Comparison of ENCODE assay signal across 17 cellular contexts in the genomic region with DNA sequence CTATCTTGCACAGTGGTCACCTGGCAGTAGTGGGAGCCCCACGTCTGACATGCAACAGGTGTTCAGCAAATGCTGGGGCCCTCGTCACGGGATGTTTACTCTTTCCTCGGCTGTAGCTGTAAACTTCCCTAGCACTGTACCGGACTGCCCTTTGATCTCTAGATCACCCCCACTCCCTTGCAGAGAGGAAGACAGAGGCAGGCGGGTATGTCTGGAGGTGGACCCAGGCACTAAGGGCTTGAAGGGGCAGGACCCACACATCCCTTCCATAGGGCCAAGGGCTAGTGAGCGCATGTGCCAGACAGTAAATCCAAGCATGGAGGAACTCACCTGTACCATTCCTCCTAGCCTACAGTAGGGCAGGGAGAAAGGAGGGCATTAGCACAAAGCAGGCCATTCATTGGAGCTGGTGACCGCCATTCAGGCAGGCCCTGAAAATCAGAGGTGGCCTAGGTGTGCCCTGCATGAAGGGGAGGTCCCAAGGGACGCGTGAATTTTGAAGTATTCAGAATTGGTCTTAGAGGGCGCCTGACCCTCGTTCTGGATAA. TPM values are rescaled to one million over a fixed set of nuclear protein-coding genes. Genes with fewer than 3 reads are reported as not detected.
DNase-seq lines count a peak whose midpoint lies in the region; FAIRE-seq and TF ChIP-seq lines count a peak whose summit lies in the region.
"Had no signal": no experiment of that assay in that cellular context is flagged by ENCODE, and none has a peak within 500 bp of the region (broad histone marks: within the 10 kb centered on the region; RNA-seq: fewer than 3 reads in every experiment).

No MANE protein-coding gene starts in this region.

- H3K9me3 ChIP-seq in HEK293 (ENCODE audit: control insufficient read depth, insufficient read depth, low read depth, low read length) = no peaks in the 10 kb centered on the region
- no peaks in the 10 kb centered on the region for H3K9me3 ChIP-seq in neuronal stem cell (replicated peaks in 1 of 2; ENCODE audit: control insufficient read depth in 2 of 2, insufficient read depth in 1 of 2, low read depth in 1 of 2, low read length in 2 of 2)

- H3K27me3 ChIP-seq in neuronal stem cell (ENCODE audit: control insufficient read depth in 3 of 3, insufficient read depth in 3 of 3, low read depth in 1 of 3, low read length in 3 of 3) = no peaks in the 10 kb centered on the region

- H3K27ac ChIP-seq in HEK293 (ENCODE audit: extremely low read depth, low read depth, low read length) = no peak overlapping the region
- no peak overlapping the region for H3K27ac ChIP-seq in neuronal stem cell (replicated peaks; ENCODE audit: low read length)

- peaks cover under 1% of the 10 kb centered on the region for H3K79me1 ChIP-seq in neuronal stem cell (ENCODE audit: low read depth, low read length)

- DNase-seq in COLO668 (lab: John Stamatoyannopoulos, UW; ENCODE audit: unreplicated experiment) (peak; percentile 77), neuronal stem cell (ENCODE audit: low spot score) (no peak), GM19239 (ENCODE audit: insufficient read length, low spot score) (no peak), LoVo (ENCODE audit: low spot score) (no peak), pons (ENCODE audit: low spot score) (no peak)
- DNase-seq in activated T-helper 1 cell treated with anti-CD3 and anti-CD28 coated beads, Interleukin-12 subunit alpha, Interleukin-12 subunit beta, Interleukin-2, Interleukin-4 antibody, amounts not matched to agents 30 ng/mL and 10 ng/mL and 1 ng/mL, durations not matched to agents 14 hours and 24 hours and 36 hours (ENCODE audit: low spot score) = no peak
- DNase-seq: activated CD4-positive, alpha-beta memory T cell treated with anti-CD3 and anti-CD28 coated beads for 36 hours; activated naive CD8-positive, alpha-beta T cell treated with anti-CD3 and anti-CD28 coated beads, Interleukin-2, amount 50 U/mL, for 24 hours; activated T-cell treated with anti-CD3 and anti-CD28 coated beads, Interleukin-2, amount 50 U/mL, for 48 hours; MV-4-11; NCI-H2029; NCI-H82 had no signal

- H3K4me1 Mint-ChIP-seq in brain = peaks cover 35% of the 10 kb centered on the region
- H3K4me1 Mint-ChIP-seq in activated T-helper 1 cell treated with anti-CD3 and anti-CD28 coated beads, Interleukin-12 subunit alpha, Interleukin-12 subunit beta, Interleukin-2, Interleukin-4 antibody, amounts not matched to agents 30 ng/mL and 10 ng/mL and 1 ng/mL, durations not matched to agents 14 hours and 24 hours and 36 hours (ENCODE audit: low read depth) = peaks cover 36% of the 10 kb centered on the region

- peaks cover 0 to 2% (median 0%) of the 10 kb centered on the region in 5 experiments for H3K9me3 Mint-ChIP-seq in brain
- no peaks in the 10 kb centered on the region for H3K9me3 Mint-ChIP-seq in activated T-helper 1 cell treated with anti-CD3 and anti-CD28 coated beads, Interleukin-12 subunit alpha, Interleukin-12 subunit beta, Interleukin-2, Interleukin-4 antibody, amounts not matched to agents 30 ng/mL and 10 ng/mL and 1 ng/mL, durations not matched to agents 14 hours and 24 hours and 36 hours
- H3K9me3 Mint-ChIP-seq: activated CD4-positive, alpha-beta memory T cell treated with anti-CD3 and anti-CD28 coated beads for 36 hours; activated naive CD8-positive, alpha-beta T cell treated with anti-CD3 and anti-CD28 coated beads, Interleukin-2, amount 50 U/mL, for 24 hours; stimulated activated naive CD8-positive, alpha-beta T cell treated with anti-CD3 and anti-CD28 coated beads, Interleukin-15, Interleukin-2, amounts not matched to agents 100 ng/mL and 50 ng/mL, for 24 hours had no signal

- H3K14ac ChIP-seq in neuronal stem cell (ENCODE audit: low read length) = no peak overlapping the region

- peak overlapping the region in 3 of 5 experiments; percentile 45 to 77 (median 49) for H3K4me3 Mint-ChIP-seq in brain
- H3K4me3 Mint-ChIP-seq in activated T-helper 1 cell treated with anti-CD3 and anti-CD28 coated beads, Interleukin-12 subunit alpha, Interleukin-12 subunit beta, Interleukin-2, Interleukin-4 antibody, amounts not matched to agents 30 ng/mL and 10 ng/mL and 1 ng/mL, durations not matched to agents 14 hours and 24 hours and 36 hours = no peak overlapping the region
- H3K4me3 Mint-ChIP-seq: activated CD4-positive, alpha-beta memory T cell treated with anti-CD3 and anti-CD28 coated beads for 36 hours; activated naive CD8-positive, alpha-beta T cell treated with anti-CD3 and anti-CD28 coated beads, Interleukin-2, amount 50 U/mL, for 24 hours; stimulated activated naive CD8-positive, alpha-beta T cell treated with anti-CD3 and anti-CD28 coated beads, Interleukin-15, Interleukin-2, amounts not matched to agents 100 ng/mL and 50 ng/mL, for 24 hours had no signal

- H3K9ac ChIP-seq in neuronal stem cell (ENCODE audit: low read depth, low read length, poor library complexity) = no peak overlapping the region

- H3K23ac ChIP-seq in neuronal stem cell (ENCODE audit: low read depth, low read length, poor library complexity) = no peak overlapping the region

- no peak overlapping the region for H2BK5ac ChIP-seq in neuronal stem cell (ENCODE audit: low read length)

- no peak overlapping the region for H3K4me3 ChIP-seq in HEK293 (ENCODE audit: low read depth, low read length)
- no peak overlapping the region for H3K4me3 ChIP-seq in neuronal stem cell (ENCODE audit: low read length in 2 of 2)

- H3K4me1 ChIP-seq in HEK293 (ENCODE audit: control insufficient read depth, insufficient read depth, low read length) = peaks cover 3% of the 10 kb centered on the region; the same call in 1 of the 2 replicates
- H3K4me1 ChIP-seq in neuronal stem cell (ENCODE audit: control insufficient read depth in 2 of 2, insufficient read depth in 1 of 2, low read depth in 1 of 2, low read length in 2 of 2) = peaks cover 8 to 19% of the 10 kb centered on the region in 2 donors

- POLR2A ChIA-PET in HEK293 (lab: Yijun Ruan, JAX) = no interaction called here

- H2AFZ ChIP-seq in neuronal stem cell (ENCODE audit: low read length) = no peak overlapping the region

- H2AK5ac ChIP-seq in neuronal stem cell (ENCODE audit: low read depth, low read length) = peak overlapping the region; percentile 24

- H2BK15ac ChIP-seq in neuronal stem cell (ENCODE audit: low read length) = no peak overlapping the region

- no peak overlapping the region for H3K4ac ChIP-seq in neuronal stem cell (ENCODE audit: low read length)

- H4K91ac ChIP-seq in neuronal stem cell (ENCODE audit: low read depth, low read length, poor library complexity) = no peak overlapping the region

- no peak overlapping the region for H2BK120ac ChIP-seq in neuronal stem cell (ENCODE audit: low read depth, low read length)

- FAIRE-seq in GM19239 (lab: Jason Lieb, UNC) = no peak
- FAIRE-seq: H54, RCC 7860 had no signal

- H3K18ac ChIP-seq in neuronal stem cell (ENCODE audit: low read length) = no peak overlapping the region

- peaks cover 0 to 13% of the 10 kb centered on the region in 2 experiments; a peak in 1 of 3 replicates for H3K36me3 ChIP-seq in HEK293 (ENCODE audit: control insufficient read depth in 2 of 2, insufficient read depth in 1 of 2, low read length in 2 of 2)
- H3K36me3 ChIP-seq in neuronal stem cell (replicated peaks in 1 of 2; ENCODE audit: control insufficient read depth in 2 of 2, insufficient read depth in 2 of 2, low read length in 2 of 2) = peaks cover 0 to 4% of the 10 kb centered on the region in 2 donors

- H3K4me2 ChIP-seq in neuronal stem cell (ENCODE audit: insufficient read depth, low read length, poor library complexity, severe bottlenecking) = no peak overlapping the region

- H2BK12ac ChIP-seq in neuronal stem cell (ENCODE audit: low read length) = no peak overlapping the region

- H3K36me3 Mint-ChIP-seq in brain = no peaks in the 10 kb centered on the region
- H3K36me3 Mint-ChIP-seq in activated T-helper 1 cell treated with anti-CD3 and anti-CD28 coated beads, Interleukin-12 subunit alpha, Interleukin-12 subunit beta, Interleukin-2, Interleukin-4 antibody, amounts not matched to agents 30 ng/mL and 10 ng/mL and 1 ng/mL, durations not matched to agents 14 hours and 24 hours and 36 hours (ENCODE audit: low read depth) = no peaks in the 10 kb centered on the region
- H3K36me3 Mint-ChIP-seq: activated CD4-positive, alpha-beta memory T cell treated with anti-CD3 and anti-CD28 coated beads for 36 hours had no signal

- no peak overlapping the region for H4K8ac ChIP-seq in neuronal stem cell (ENCODE audit: low read depth, low read length)

- intact Hi-C loops in activated T-helper 1 cell treated with anti-CD3 and anti-CD28 coated beads, Interleukin-12 subunit alpha, Interleukin-12 subunit beta, Interleukin-2, Interleukin-4 antibody, amounts not matched to agents 30 ng/mL and 10 ng/mL and 1 ng/mL, durations not matched to agents 14 hours and 24 hours and 36 hours (cut with micrococcal nuclease) = no loop called here

- TF ChIP-seq CTCF in HEK293 (tag by site-specific recombination; IDR thresholded peaks at IDR 0.05) (no peak), brain (conservative IDR thresholded peaks at IDR 0.05) (no peak)

- peaks cover 12% of the 10 kb centered on the region for H3K27me3 Mint-ChIP-seq in brain
- H3K27me3 Mint-ChIP-seq in activated T-helper 1 cell treated with anti-CD3 and anti-CD28 coated beads, Interleukin-12 subunit alpha, Interleukin-12 subunit beta, Interleukin-2, Interleukin-4 antibody, amounts not matched to agents 30 ng/mL and 10 ng/mL and 1 ng/mL, durations not matched to agents 14 hours and 24 hours and 36 hours (ENCODE audit: insufficient read depth) = no peaks in the 10 kb centered on the region
- H3K27me3 Mint-ChIP-seq: activated CD4-positive, alpha-beta memory T cell treated with anti-CD3 and anti-CD28 coated beads for 36 hours; activated naive CD8-positive, alpha-beta T cell treated with anti-CD3 and anti-CD28 coated beads, Interleukin-2, amount 50 U/mL, for 24 hours; stimulated activated naive CD8-positive, alpha-beta T cell treated with anti-CD3 and anti-CD28 coated beads, Interleukin-15, Interleukin-2, amounts not matched to agents 100 ng/mL and 50 ng/mL, for 24 hours had no signal

- no CpG with 5 or more reads among the region's 12 CpGs for WGBS in neuronal stem cell (ENCODE audit: extremely low coverage in 2 of 2, insufficient read length in 2 of 2, insufficient replicate concordance in 1 of 2), 2 donors

- CTCF ChIA-PET in HEK293 (lab: Yijun Ruan, JAX) = interaction anchor here (1.3 kb wide), 1 partner anchor 29 kb away, joined by 3 read pairs; no protein-coding TSS in a partner anchor

- H3K27ac Mint-ChIP-seq in brain = peak overlapping the region in 1 of 5 experiments; percentile 86
- H3K27ac Mint-ChIP-seq in activated T-helper 1 cell treated with anti-CD3 and anti-CD28 coated beads, Interleukin-12 subunit alpha, Interleukin-12 subunit beta, Interleukin-2, Interleukin-4 antibody, amounts not matched to agents 30 ng/mL and 10 ng/mL and 1 ng/mL, durations not matched to agents 14 hours and 24 hours and 36 hours = no peak overlapping the region
- H3K27ac Mint-ChIP-seq: activated CD4-positive, alpha-beta memory T cell treated with anti-CD3 and anti-CD28 coated beads for 36 hours; activated naive CD8-positive, alpha-beta T cell treated with anti-CD3 and anti-CD28 coated beads, Interleukin-2, amount 50 U/mL, for 24 hours; stimulated activated naive CD8-positive, alpha-beta T cell treated with anti-CD3 and anti-CD28 coated beads, Interleukin-15, Interleukin-2, amounts not matched to agents 100 ng/mL and 50 ng/mL, for 24 hours had no signal

RNA-seq across cellular contexts. Expression of a gene that starts 1.9 kb away (rescaled TPM):
- 32.3 TPM for polyA plus RNA-seq in brain (ENCODE audit: insufficient read depth, low read depth, low replicate concordance)
- 25.4 TPM for polyA plus RNA-seq in neuronal stem cell (2013, experiment 1 of 2)
- 25.4 TPM for polyA plus RNA-seq in neuronal stem cell (2013, experiment 2 of 2)
- 10.2 and 13.7 TPM in 2 replicates for total RNA-seq in activated T-helper 1 cell treated with anti-CD3 and anti-CD28 coated beads, Interleukin-12 subunit alpha, Interleukin-12 subunit beta, Interleukin-2, Interleukin-4 antibody, amounts not matched to agents 30 ng/mL and 10 ng/mL and 1 ng/mL, durations not matched to agents 14 hours and 24 hours and 36 hours

RNA-seq across cellular contexts. Expression of a gene that starts 28.2 kb away (rescaled TPM):
- 96.1 TPM for polyA plus RNA-seq in brain (ENCODE audit: insufficient read depth, low read depth, low replicate concordance)
- 44.6 TPM for polyA plus RNA-seq in neuronal stem cell (2013, experiment 1 of 2)
- polyA plus RNA-seq in neuronal stem cell (2013, experiment 2 of 2) = 40.6 TPM
- 6.4 and 9.8 TPM in 2 replicates for total RNA-seq in activated T-helper 1 cell treated with anti-CD3 and anti-CD28 coated beads, Interleukin-12 subunit alpha, Interleukin-12 subunit beta, Interleukin-2, Interleukin-4 antibody, amounts not matched to agents 30 ng/mL and 10 ng/mL and 1 ng/mL, durations not matched to agents 14 hours and 24 hours and 36 hours

RNA-seq across cellular contexts. Expression of a gene that starts 43.6 kb away (rescaled TPM):
- 5.6 TPM for polyA plus RNA-seq in brain (ENCODE audit: insufficient read depth, low read depth, low replicate concordance)
- polyA plus RNA-seq in neuronal stem cell (2013, experiment 1 of 2) = 4.8 TPM
- 4.6 TPM for polyA plus RNA-seq in neuronal stem cell (2013, experiment 2 of 2)
- total RNA-seq in activated T-helper 1 cell treated with anti-CD3 and anti-CD28 coated beads, Interleukin-12 subunit alpha, Interleukin-12 subunit beta, Interleukin-2, Interleukin-4 antibody, amounts not matched to agents 30 ng/mL and 10 ng/mL and 1 ng/mL, durations not matched to agents 14 hours and 24 hours and 36 hours = 0.17 TPM in 1 of 2 replicates, not detected in the other
